In the genomic region with DNA sequence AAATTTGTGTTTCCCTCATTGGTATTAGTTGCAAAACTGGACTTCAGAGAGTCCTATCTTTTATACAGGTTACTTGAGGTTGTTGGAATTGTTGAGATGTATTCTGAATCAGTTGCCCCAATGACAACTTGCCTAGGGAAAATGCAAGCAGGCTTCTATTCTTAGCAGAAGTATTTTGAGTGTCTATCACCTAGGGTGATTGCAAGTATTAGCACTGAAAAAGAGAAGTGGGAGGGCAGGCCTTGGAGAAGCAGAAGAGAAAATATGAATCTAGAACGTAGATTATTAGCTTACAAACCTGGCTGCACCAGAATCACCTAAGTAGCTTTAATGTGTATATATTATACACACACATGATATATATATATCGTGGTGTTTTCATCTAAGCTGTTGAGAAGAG, we compare ENCODE assay signal across 16 cellular contexts. TPM values are rescaled to one million over a fixed set of nuclear protein-coding genes. Genes with fewer than 3 reads are reported as not detected.
DNase-seq lines count a peak whose midpoint lies in the region; ATAC-seq and TF ChIP-seq lines count a peak whose summit lies in the region.
"Had no signal": no experiment of that assay in that cellular context is flagged by ENCODE, and none has a peak within 500 bp of the region (broad histone marks: within the 10 kb centered on the region; RNA-seq: fewer than 3 reads in every experiment).

No MANE protein-coding gene starts in this region.

- no peak overlapping the region for H3K27ac Mint-ChIP-seq in natural killer cell
- H3K27ac Mint-ChIP-seq in activated CD8-positive, alpha-beta T cell treated with anti-CD3 and anti-CD28 coated beads, Interleukin-2, amount 10 ng/mL, durations not matched to agents 7 days and 5 days: no peak overlapping the region
- H3K27ac Mint-ChIP-seq in activated T-cell treated with anti-CD3 and anti-CD28 coated beads, Interleukin-2, amount 50 U/mL, for 24 hours: no peak overlapping the region
- H3K27ac Mint-ChIP-seq: CD4-positive, CD25-positive, alpha-beta regulatory T cell had no signal

- TF ChIP-seq CTCF in cardiac muscle cell (IDR thresholded peaks at IDR 0.05; ENCODE audit: low read depth, low read length) (no peak), heart right ventricle (IDR thresholded peaks at IDR 0.05) (no peak), natural killer cell (IDR thresholded peaks at IDR 0.05) (no peak)

- intact Hi-C loops in heart right ventricle (cut with DNase I): no loop called here
- intact Hi-C loops in natural killer cell (cut with micrococcal nuclease): no loop called here

- H3K4me1 ChIP-seq in cardiac muscle cell (ENCODE audit: low read depth) (peaks cover 38% of the 10 kb centered on the region), heart right ventricle (peaks cover 0 to 30% (median 14%) of the 10 kb centered on the region in 9 donors)

- H3K4me3 Mint-ChIP-seq in natural killer cell: no peak overlapping the region
- H3K4me3 Mint-ChIP-seq in activated CD8-positive, alpha-beta T cell treated with anti-CD3 and anti-CD28 coated beads, Interleukin-2, amount 10 ng/mL, durations not matched to agents 7 days and 5 days: no peak overlapping the region
- H3K4me3 Mint-ChIP-seq in activated T-cell treated with anti-CD3 and anti-CD28 coated beads, Interleukin-2, amount 50 U/mL, for 24 hours: no peak overlapping the region
- H3K4me3 Mint-ChIP-seq: CD4-positive, CD25-positive, alpha-beta regulatory T cell had no signal

- peaks cover 8% of the 10 kb centered on the region in 2 donors for H3K4me1 Mint-ChIP-seq in natural killer cell
- peaks cover 11% of the 10 kb centered on the region for H3K4me1 Mint-ChIP-seq in activated CD8-positive, alpha-beta T cell treated with anti-CD3 and anti-CD28 coated beads, Interleukin-2, amount 10 ng/mL, durations not matched to agents 7 days and 5 days (ENCODE audit: low read depth)
- peaks cover 9% of the 10 kb centered on the region for H3K4me1 Mint-ChIP-seq in activated T-cell treated with anti-CD3 and anti-CD28 coated beads, Interleukin-2, amount 50 U/mL, for 24 hours (ENCODE audit: low read depth)

- H3K27ac ChIP-seq in cardiac muscle cell (peak overlapping the region; percentile 56), heart right ventricle (no peak overlapping the region)
- H3K27ac ChIP-seq: ovary, testis had no signal

- POLR2A ChIA-PET in HEK293T (lab: Yijun Ruan, JAX): no interaction called here
- POLR2A ChIA-PET in activated CD8-positive, alpha-beta T cell treated with anti-CD3 and anti-CD28 coated beads, Interleukin-2, amount 10 ng/mL, durations not matched to agents 7 days and 5 days (lab: Charles Lee): no interaction called here

- no peak for DNase-seq in cardiac muscle cell (ENCODE audit: low read depth in 1 of 2, low spot score in 1 of 2)
- DNase-seq in heart right ventricle: no peak
- no peak for DNase-seq in HEK293T (ENCODE audit: extremely low spot score)
- no peak for DNase-seq in natural killer cell
- DNase-seq in activated CD8-positive, alpha-beta T cell treated with anti-CD3 and anti-CD28 coated beads, Interleukin-2, amount 10 ng/mL, durations not matched to agents 7 days and 5 days: no peak
- DNase-seq in activated T-cell treated with anti-CD3 and anti-CD28 coated beads, Interleukin-2, amount 50 U/mL, for 24 hours: no peak
- DNase-seq: 8988T; activated CD8-positive, alpha-beta memory T cell treated with anti-CD3 and anti-CD28 coated beads, Interleukin-2, amount 50 U/mL, for 4 hours; CD4-positive, CD25-positive, alpha-beta regulatory T cell; cerebellar nuclear complex; glutamatergic neuron; NCI-H1048; ovary; testis had no signal

- H3K4me3 ChIP-seq in cardiac muscle cell (no peak overlapping the region), heart right ventricle (no peak overlapping the region)
- H3K4me3 ChIP-seq: ovary, testis had no signal

- no peaks in the 10 kb centered on the region for H3K27me3 Mint-ChIP-seq in natural killer cell (ENCODE audit: low read depth in 2 of 2)
- H3K27me3 Mint-ChIP-seq in activated CD8-positive, alpha-beta T cell treated with anti-CD3 and anti-CD28 coated beads, Interleukin-2, amount 10 ng/mL, durations not matched to agents 7 days and 5 days (ENCODE audit: low read depth): peaks cover 26% of the 10 kb centered on the region
- no peaks in the 10 kb centered on the region for H3K27me3 Mint-ChIP-seq in activated T-cell treated with anti-CD3 and anti-CD28 coated beads, Interleukin-2, amount 50 U/mL, for 24 hours

- no peaks in the 10 kb centered on the region for H3K9me3 Mint-ChIP-seq in natural killer cell
- peaks cover 5% of the 10 kb centered on the region for H3K9me3 Mint-ChIP-seq in activated CD8-positive, alpha-beta T cell treated with anti-CD3 and anti-CD28 coated beads, Interleukin-2, amount 10 ng/mL, durations not matched to agents 7 days and 5 days (ENCODE audit: insufficient read depth)
- H3K9me3 Mint-ChIP-seq in activated T-cell treated with anti-CD3 and anti-CD28 coated beads, Interleukin-2, amount 50 U/mL, for 24 hours: no peaks in the 10 kb centered on the region

- H3K9me3 ChIP-seq in cardiac muscle cell (ENCODE audit: low read depth) (no peaks in the 10 kb centered on the region), heart right ventricle (no peaks in the 10 kb centered on the region)
- H3K9me3 ChIP-seq: ovary, testis had no signal

- no peaks in the 10 kb centered on the region for H3K36me3 ChIP-seq in cardiac muscle cell
- no peaks in the 10 kb centered on the region for H3K36me3 ChIP-seq in heart right ventricle
- H3K36me3 ChIP-seq: ovary had no signal

- H3K36me3 Mint-ChIP-seq in natural killer cell: no peaks in the 10 kb centered on the region
- H3K36me3 Mint-ChIP-seq in activated CD8-positive, alpha-beta T cell treated with anti-CD3 and anti-CD28 coated beads, Interleukin-2, amount 10 ng/mL, durations not matched to agents 7 days and 5 days (ENCODE audit: low read depth): peaks cover 2% of the 10 kb centered on the region
- H3K36me3 Mint-ChIP-seq in activated T-cell treated with anti-CD3 and anti-CD28 coated beads, Interleukin-2, amount 50 U/mL, for 24 hours (ENCODE audit: low read depth): no peaks in the 10 kb centered on the region
- H3K36me3 Mint-ChIP-seq: CD4-positive, CD25-positive, alpha-beta regulatory T cell had no signal

- CTCF ChIA-PET in HEK293T (lab: Yijun Ruan, JAX): interaction anchor here (0.6 kb wide), 1 partner anchor 13 kb away, joined by 3 read pairs; no protein-coding TSS in a partner anchor
- CTCF ChIA-PET in activated CD8-positive, alpha-beta T cell treated with anti-CD3 and anti-CD28 coated beads, Interleukin-2, amount 10 ng/mL, durations not matched to agents 7 days and 5 days (lab: Charles Lee): no interaction called here

- no peak for ATAC-seq in heart right ventricle
- ATAC-seq in HG02571 (IDR thresholded peaks at IDR 0.05; ENCODE audit: unreplicated experiment): peak; percentile 35
- ATAC-seq in HG03378 (IDR thresholded peaks at IDR 0.05; ENCODE audit: unreplicated experiment): peak; percentile 36
- ATAC-seq in natural killer cell: no peak
- no peak for ATAC-seq in activated CD8-positive, alpha-beta T cell treated with anti-CD3 and anti-CD28 coated beads, Interleukin-2, amount 10 ng/mL, durations not matched to agents 7 days and 5 days

- WGBS in heart right ventricle, 2 donors: 68 to 76% methylated on average over 2 of the region's 2 CpGs

- H3K27me3 ChIP-seq in cardiac muscle cell: no peaks in the 10 kb centered on the region
- H3K27me3 ChIP-seq in heart right ventricle: no peaks in the 10 kb centered on the region
- H3K27me3 ChIP-seq: ovary, testis had no signal

TF ChIP-seq in HEK293T, 16 proteins besides CTCF, POLR2A, EP300 and RAD21:
- TF ChIP-seq TARDBP (IDR thresholded peaks at IDR 0.05): no peak
- no peak for TF ChIP-seq HDGF (IDR thresholded peaks at IDR 0.05; ENCODE audit: borderline replicate concordance)
TF ChIP-seq in HEK293T: peak in this region for 0.

RNA-seq across cellular contexts. Expression of a gene that starts 43.2 kb away (rescaled TPM):
- total RNA-seq in cardiac muscle cell: 25.6 and 48.4 TPM in 2 replicates
- polyA plus RNA-seq in cardiac muscle cell: 29.3 and 50.4 TPM in 2 replicates
- total RNA-seq in heart right ventricle: 1 to 10 TPM; 1.1 to 3.7 (median 1.4) TPM
- polyA plus RNA-seq in heart right ventricle: under 1 TPM; 0.37 to 0.99 TPM
- total RNA-seq in natural killer cell: not detected
- not detected for total RNA-seq in activated CD8-positive, alpha-beta T cell treated with anti-CD3 and anti-CD28 coated beads, Interleukin-2, amount 10 ng/mL, durations not matched to agents 7 days and 5 days
- total RNA-seq: CD4-positive, CD25-positive, alpha-beta regulatory T cell had no signal
- polyA plus RNA-seq: CD4-positive, CD25-positive, alpha-beta regulatory T cell had no signal

Comparison
In these comparisons a context has a peak if more than half of its experiments do, and no peak if none do; other contexts are left out.
1. ATAC-seq: peak in HG02571 (single experiment) and HG03378 (single experiment); none in heart right ventricle (0 of 8), natural killer cell (0 of 3) and activated CD8-positive, alpha-beta T cell treated with anti-CD3 and anti-CD28 coated beads, Interleukin-2, amount 10 ng/mL, durations not matched to agents 7 days and 5 days (single experiment).